Comparison of ENCODE assay signal across 34 cellular contexts in the genomic region with DNA sequence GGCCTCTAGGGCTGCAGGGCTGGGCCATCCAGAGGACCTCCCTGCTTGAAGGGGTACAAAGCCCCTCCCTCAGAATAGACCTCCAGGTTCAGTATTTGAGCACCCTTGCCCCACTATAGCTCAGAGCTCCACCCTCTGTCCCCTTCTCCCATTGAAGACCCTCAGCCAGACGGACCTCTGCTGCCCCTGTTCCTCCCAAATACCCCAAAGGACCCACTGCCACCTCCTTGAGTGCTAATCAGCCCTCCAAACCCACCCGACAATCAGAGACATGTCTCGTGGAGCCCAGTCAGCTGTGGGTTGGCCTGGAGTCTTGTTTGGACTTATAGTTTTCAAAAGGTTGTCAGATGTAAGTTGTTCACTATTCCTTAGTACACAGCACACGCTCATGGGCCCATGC.
"Had no signal": no experiment of that assay in that cellular context is flagged by ENCODE, and none has a peak within 500 bp of the region (broad histone marks: within the 10 kb centered on the region; RNA-seq: fewer than 3 reads in every experiment).

No MANE protein-coding gene starts in this region.

- H3K36me3 ChIP-seq: MG63 had no signal

- H3K4me3 ChIP-seq: MG63 had no signal

- H3K27me3 ChIP-seq: MG63 had no signal

- DNase-seq: Karpas-422, Kasumi-1, MG63, MM.1S, MV-4-11, NCI-H1048, NCI-H1092, NCI-H1092 treated with DMSO at 0.1 percent for 48 hours, NCI-H1105, NCI-H1105 treated with DMSO at 0.1 percent for 48 hours, NCI-H1417, NCI-H1417 treated with DMSO at 0.1 percent for 48 hours, NCI-H1436, NCI-H1436 treated with DMSO at 0.1 percent for 48 hours, NCI-H146, NCI-H1694, NCI-H1694 treated with DMSO at 0.1 percent for 48 hours, NCI-H187, NCI-H187 treated with DMSO at 0.1 percent for 48 hours, NCI-H1930, NCI-H2029, NCI-H2029 treated with DMSO at 0.1 percent for 48 hours, NCI-H2081, NCI-H2081 treated with DMSO at 0.1 percent for 48 hours, NCI-H2107, NCI-H2171, NCI-H2171 treated with DMSO at 0.1 percent for 48 hours, NCI-H2227 treated with DMSO at 0.1 percent for 48 hours, NCI-H226, NCI-H345, NCI-H446, NCI-H446 treated with DMSO at 0.1 percent for 48 hours, NCI-H510A, NCI-H510A treated with DMSO at 0.1 percent for 48 hours had no signal
